ENCODE assay signal across 11 cellular contexts in genomic region chr7:128362670-128363069, GRCh38. TPM values are rescaled to one million over a fixed set of nuclear protein-coding genes. Genes with fewer than 3 reads are reported as not detected.
DNase-seq lines count a peak whose midpoint lies in the region; ATAC-seq and TF ChIP-seq lines count a peak whose summit lies in the region.
"Had no signal": no experiment of that assay in that cellular context is flagged by ENCODE, and none has a peak within 500 bp of the region (broad histone marks: within the 10 kb centered on the region; RNA-seq: fewer than 3 reads in every experiment).

No MANE protein-coding gene starts in this region.

- ATAC-seq in natural killer cell (no peak), HG03354 (IDR thresholded peaks at IDR 0.05; ENCODE audit: poor library complexity, severe bottlenecking, unreplicated experiment) (no peak)

- H3K27ac Mint-ChIP-seq in CD4-positive, alpha-beta memory T cell, result no peak overlapping the region
- no peak overlapping the region for H3K27ac Mint-ChIP-seq in HFFc6
- no peak overlapping the region for H3K27ac Mint-ChIP-seq in natural killer cell

- H3K4me1 ChIP-seq in CD4-positive, alpha-beta memory T cell (ENCODE audit: insufficient read depth, low read length), result peaks cover 14% of the 10 kb centered on the region

- CTCF ChIA-PET in CD4-positive, alpha-beta memory T cell (lab: Charles Lee; ENCODE audit: partially characterized antibody), result interaction anchor here (1.0 kb wide), 1 partner anchor 15 kb away, joined by 6 read pairs; no protein-coding TSS in a partner anchor

- no peak overlapping the region for H3K27ac ChIP-seq in CD4-positive, alpha-beta memory T cell (ENCODE audit: low read depth, low read length)
- no peak overlapping the region for H3K27ac ChIP-seq in substantia nigra (ENCODE audit: low read depth, low read length, poor library complexity, severe bottlenecking)
- H3K27ac ChIP-seq: coronary artery, Peyer's patch had no signal

- no peaks in the 10 kb centered on the region for H3K36me3 Mint-ChIP-seq in CD4-positive, alpha-beta memory T cell
- no peaks in the 10 kb centered on the region for H3K36me3 Mint-ChIP-seq in HFFc6 (ENCODE audit: low read depth)
- no peaks in the 10 kb centered on the region for H3K36me3 Mint-ChIP-seq in natural killer cell

- no peaks in the 10 kb centered on the region for H3K9me3 Mint-ChIP-seq in CD4-positive, alpha-beta memory T cell
- H3K9me3 Mint-ChIP-seq in HFFc6, result no peaks in the 10 kb centered on the region
- H3K9me3 Mint-ChIP-seq in natural killer cell, result no peaks in the 10 kb centered on the region

- peaks cover 25 to 36% of the 10 kb centered on the region in 2 donors for H3K27me3 Mint-ChIP-seq in CD4-positive, alpha-beta memory T cell
- H3K27me3 Mint-ChIP-seq in HFFc6 (ENCODE audit: insufficient read depth) (peaks cover 68% of the 10 kb centered on the region), natural killer cell (ENCODE audit: low read depth in 2 of 2) (peaks cover 59 to 62% of the 10 kb centered on the region in 2 donors)

- peaks cover 13% of the 10 kb centered on the region for H3K27me3 ChIP-seq in CD4-positive, alpha-beta memory T cell (ENCODE audit: insufficient read depth, low read length)
- H3K27me3 ChIP-seq: neutrophil had no signal

- H3K36me3 ChIP-seq in CD4-positive, alpha-beta memory T cell (ENCODE audit: insufficient read depth, low read length), result no peaks in the 10 kb centered on the region
- H3K36me3 ChIP-seq: neutrophil, Peyer's patch had no signal

- H3K4me3 Mint-ChIP-seq in CD4-positive, alpha-beta memory T cell, result peak overlapping the region; percentile 28 to 90 (median 86)
- H3K4me3 Mint-ChIP-seq in HFFc6 (no peak overlapping the region), natural killer cell (peak overlapping the region; percentile 82)

- no peak overlapping the region for H3K4me3 ChIP-seq in CD4-positive, alpha-beta memory T cell (ENCODE audit: low read length in 2 of 2)

- intact Hi-C loops in CD4-positive, alpha-beta memory T cell (cut with micrococcal nuclease), result no loop called here
- intact Hi-C loops in natural killer cell (cut with micrococcal nuclease), result no loop called here

- no peaks in the 10 kb centered on the region for H3K9me3 ChIP-seq in CD4-positive, alpha-beta memory T cell (ENCODE audit: control insufficient read depth in 1 of 2, low read length in 2 of 2)
- H3K9me3 ChIP-seq: neutrophil, Peyer's patch had no signal

- peaks cover 9 to 21% (median 15%) of the 10 kb centered on the region in 4 donors for H3K4me1 Mint-ChIP-seq in CD4-positive, alpha-beta memory T cell
- peaks cover 24% of the 10 kb centered on the region for H3K4me1 Mint-ChIP-seq in HFFc6 (ENCODE audit: low read depth)
- peaks cover 9 to 17% of the 10 kb centered on the region in 2 donors for H3K4me1 Mint-ChIP-seq in natural killer cell

- no peak for DNase-seq in CD4-positive, alpha-beta memory T cell
- DNase-seq in HFFc6 (peak; percentile 54), amniotic epithelial cell (ENCODE audit: low read depth) (peak; percentile 68), natural killer cell (no peak), substantia nigra (lab: John Stamatoyannopoulos, UW) (no peak), OCI-M2 (lab: John Stamatoyannopoulos, UW; ENCODE audit: unreplicated experiment) (no peak)
- DNase-seq: Peyer's patch had no signal

- TF ChIP-seq CTCF in HFFc6 (IDR thresholded peaks at IDR 0.05), result no peak
- TF ChIP-seq CTCF in natural killer cell (IDR thresholded peaks at IDR 0.05), result no peak

- POLR2A ChIA-PET in CD4-positive, alpha-beta memory T cell (lab: Charles Lee; ENCODE audit: partially characterized antibody), result interaction anchor here (0.7 to 1.0 kb wide), 2 partner anchors 11 to 774 kb away, joined by 3 to 4 read pairs; no protein-coding TSS in a partner anchor

RNA-seq across cellular contexts. Expression of gene PRRT4, which starts 1.2 kb away (rescaled TPM):
- total RNA-seq in CD4-positive, alpha-beta memory T cell, result under 1 TPM; 0.52 to 0.58 TPM
- under 1 TPM; 0.11 to 0.16 TPM for polyA plus RNA-seq in CD4-positive, alpha-beta memory T cell
- not detected for total RNA-seq in HFFc6 (2021; fragmentation: NEBNext Ultra II Directional; extraction: Animal tissue kit (Norgen Biotek cat#: 25700))
- under 1 TPM in 1 of 3 donors, not detected in 2; 0.42 TPM for total RNA-seq in natural killer cell
- total RNA-seq: kidney epithelial cell had no signal

RNA-seq across cellular contexts. Expression of gene RBM28, which starts 19.0 kb away (rescaled TPM):
- 10 to 100 TPM; 43.4 to 48.3 TPM for total RNA-seq in CD4-positive, alpha-beta memory T cell
- polyA plus RNA-seq in CD4-positive, alpha-beta memory T cell, result 1 to 10 TPM; 2.4 to 9.9 TPM
- total RNA-seq in HFFc6 (2021; fragmentation: NEBNext Ultra II Directional; extraction: Animal tissue kit (Norgen Biotek cat#: 25700)), result 10 to 100 TPM; 36.1 to 44.4 (median 37.8) TPM
- 10 to 100 TPM; 32.5 to 48.7 (median 48.5) TPM for total RNA-seq in natural killer cell

RNA-seq across cellular contexts. Expression of gene IMPDH1, which starts 47.1 kb away (rescaled TPM):
- total RNA-seq in CD4-positive, alpha-beta memory T cell, result 10 to 100 TPM; 48.0 to 49.4 TPM
- 10 to 100 TPM; 43.0 to 55.9 TPM for polyA plus RNA-seq in CD4-positive, alpha-beta memory T cell
- total RNA-seq in HFFc6 (2021; fragmentation: NEBNext Ultra II Directional; extraction: Animal tissue kit (Norgen Biotek cat#: 25700)), result 100 to 1,000 TPM in 1 of 6 experiments, 10 to 100 TPM in 5; 81.8 to 107 (median 93.3) TPM
- total RNA-seq in natural killer cell, result 10 to 100 TPM; 77.8 to 94.1 (median 89.6) TPM

Comparison
In these comparisons a context has a peak if more than half of its experiments do, and no peak if none do; other contexts are left out.
1. DNase-seq: peak in HFFc6 (single experiment) and amniotic epithelial cell (single experiment); none in CD4-positive, alpha-beta memory T cell (0 of 5), natural killer cell (single experiment), substantia nigra (0 of 49) and OCI-M2 (single experiment).